Comparison of ENCODE assay signal across 12 cellular contexts in genomic region chr15:40058476-40059140, GRCh38. TPM values are rescaled to one million over a fixed set of nuclear protein-coding genes. Genes with fewer than 3 reads are reported as not detected.
DNase-seq lines count a peak whose midpoint lies in the region; ATAC-seq, FAIRE-seq and TF ChIP-seq lines count a peak whose summit lies in the region.
"Had no signal": no experiment of that assay in that cellular context is flagged by ENCODE, and none has a peak within 500 bp of the region (broad histone marks: within the 10 kb centered on the region; RNA-seq: fewer than 3 reads in every experiment).

No MANE protein-coding gene starts in this region.

- TF ChIP-seq CTCF in nephron (IDR thresholded peaks at IDR 0.05; ENCODE audit: unreplicated experiment in 3 of 3) = no peak

- peaks cover 2% of the 10 kb centered on the region for H3K27me3 Mint-ChIP-seq in T-helper 1 cell treated with Interleukin-12 subunit alpha and Interleukin-12 subunit beta and Interleukin-4 antibody, amounts not matched to agents 30 μg/mL and 1 μg/mL, for 36 hours (ENCODE audit: low read depth)
- H3K27me3 Mint-ChIP-seq in nephron (ENCODE audit: low read depth) = no peaks in the 10 kb centered on the region
- H3K27me3 Mint-ChIP-seq: brain had no signal

- H3K36me3 Mint-ChIP-seq in T-helper 1 cell treated with Interleukin-12 subunit alpha and Interleukin-12 subunit beta and Interleukin-4 antibody, amounts not matched to agents 30 μg/mL and 1 μg/mL, for 36 hours (ENCODE audit: low read depth) = peaks cover 20% of the 10 kb centered on the region
- H3K36me3 Mint-ChIP-seq in nephron (ENCODE audit: low read depth) = no peaks in the 10 kb centered on the region
- H3K36me3 Mint-ChIP-seq: brain had no signal

- peak overlapping the region; percentile 2 for H3K4me3 Mint-ChIP-seq in T-helper 1 cell treated with Interleukin-12 subunit alpha and Interleukin-12 subunit beta and Interleukin-4 antibody, amounts not matched to agents 30 μg/mL and 1 μg/mL, for 36 hours
- H3K4me3 Mint-ChIP-seq in nephron = no peak overlapping the region
- H3K4me3 Mint-ChIP-seq: brain had no signal

- H3K4me1 Mint-ChIP-seq in T-helper 1 cell treated with Interleukin-12 subunit alpha and Interleukin-12 subunit beta and Interleukin-4 antibody, amounts not matched to agents 30 μg/mL and 1 μg/mL, for 36 hours (ENCODE audit: low read depth) = peaks cover 32% of the 10 kb centered on the region
- peaks cover 45% of the 10 kb centered on the region for H3K4me1 Mint-ChIP-seq in nephron

- no peak overlapping the region for H3K27ac Mint-ChIP-seq in T-helper 1 cell treated with Interleukin-12 subunit alpha and Interleukin-12 subunit beta and Interleukin-4 antibody, amounts not matched to agents 30 μg/mL and 1 μg/mL, for 36 hours
- peak overlapping the region in 2 of 3 experiments; percentile 36 to 50 for H3K27ac Mint-ChIP-seq in nephron

- DNase-seq in T-helper 1 cell (no peak), amniotic epithelial cell (ENCODE audit: low read depth) (peak; percentile 65), frontal cortex (ENCODE audit: low spot score in 2 of 2) (no peak)
- DNase-seq: DMS79 treated with DMSO at 0.1 percent for 48 hours, NCI-H446 treated with DMSO at 0.1 percent for 48 hours had no signal

- no peaks in the 10 kb centered on the region for H3K36me3 ChIP-seq in KOPT-K1 (ENCODE audit: insufficient read depth, low read length)

- peak overlapping the region; percentile 9 for H3K27ac ChIP-seq in KOPT-K1 (ENCODE audit: low read depth, low read length, poor library complexity, severe bottlenecking)

- no peak for FAIRE-seq in frontal cortex (lab: Jason Lieb, UNC)
- FAIRE-seq: A204.1 had no signal

- no peaks in the 10 kb centered on the region for H3K9me3 Mint-ChIP-seq in T-helper 1 cell treated with Interleukin-12 subunit alpha and Interleukin-12 subunit beta and Interleukin-4 antibody, amounts not matched to agents 30 μg/mL and 1 μg/mL, for 36 hours
- H3K9me3 Mint-ChIP-seq in nephron = no peaks in the 10 kb centered on the region
- H3K9me3 Mint-ChIP-seq: brain had no signal

- no peak for ATAC-seq in GM21786 (IDR thresholded peaks at IDR 0.05; ENCODE audit: unreplicated experiment)
- ATAC-seq in GM18867 (IDR thresholded peaks at IDR 0.05; ENCODE audit: unreplicated experiment) = no peak

- no peaks in the 10 kb centered on the region for H3K9me3 ChIP-seq in KOPT-K1 (ENCODE audit: insufficient read depth, low read length, poor library complexity, severe bottlenecking)

RNA-seq across cellular contexts. Expression of gene SRP14, which starts 19.6 kb away (rescaled TPM):
- 102 TPM for total RNA-seq in frontal cortex

RNA-seq across cellular contexts. Expression of gene BMF, which starts 50.1 kb away (rescaled TPM):
- total RNA-seq in frontal cortex = 2.9 TPM
